In the genomic region with DNA sequence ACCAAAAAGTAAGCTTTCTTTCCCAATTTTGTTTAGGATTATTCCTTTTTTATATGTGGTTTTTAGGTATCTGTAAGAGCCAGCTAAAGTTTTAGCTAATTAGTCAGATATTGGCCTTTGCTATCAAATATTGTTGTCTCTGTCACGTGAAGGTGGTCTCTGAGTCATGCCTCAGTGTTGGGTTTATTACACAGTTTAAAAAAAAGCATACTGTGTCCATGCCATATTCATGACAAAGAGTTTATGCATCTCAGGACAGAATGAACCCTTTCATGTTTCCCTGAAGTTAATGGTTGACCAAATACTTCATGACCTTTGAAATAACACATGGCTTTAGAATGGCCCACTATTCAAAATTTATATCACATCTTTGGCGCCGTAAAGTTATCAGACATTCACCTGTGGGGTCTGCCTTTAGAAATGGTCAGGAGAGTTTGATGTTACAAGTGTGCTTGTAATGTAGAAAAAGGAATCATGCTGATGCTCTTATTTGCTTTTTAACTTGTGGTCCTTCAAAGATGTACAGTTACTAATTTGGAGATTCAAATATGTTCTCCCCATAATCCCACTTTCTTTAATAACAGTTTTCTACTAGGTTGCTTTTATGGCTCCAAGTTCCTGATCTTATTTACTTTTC, we compare ENCODE assay signal across 13 cellular contexts.
A peak's percentile ranks its signal among the peaks of the same experiment; 100 is the strongest.
DNase-seq lines count a peak whose midpoint lies in the region; ATAC-seq and TF ChIP-seq lines count a peak whose summit lies in the region.
"Had no signal": no experiment of that assay in that cellular context is flagged by ENCODE, and none has a peak within 500 bp of the region (broad histone marks: within the 10 kb centered on the region; RNA-seq: fewer than 3 reads in every experiment).

No MANE protein-coding gene starts in this region.

- H3K4me1 ChIP-seq in Karpas-422 (ENCODE audit: low read length): peaks cover 60% of the 10 kb centered on the region
- H3K4me1 ChIP-seq in sigmoid colon: peaks cover 0 to 10% (median 8%) of the 10 kb centered on the region in 4 donors

- POLR2A ChIA-PET in activated CD4-positive, alpha-beta T cell treated with anti-CD3 and anti-CD28 coated beads for 36 hours (lab: Charles Lee): no interaction called here

- H3K27me3 Mint-ChIP-seq in activated CD4-positive, alpha-beta T cell treated with anti-CD3 and anti-CD28 coated beads for 36 hours: no peaks in the 10 kb centered on the region

- ATAC-seq in left lobe of liver: peak; percentile 38
- ATAC-seq in activated CD4-positive, alpha-beta T cell treated with anti-CD3 and anti-CD28 coated beads for 36 hours: no peak
- no peak for ATAC-seq in GM19455 (IDR thresholded peaks at IDR 0.05; ENCODE audit: unreplicated experiment)

- no peaks in the 10 kb centered on the region for H3K9me3 Mint-ChIP-seq in activated CD4-positive, alpha-beta T cell treated with anti-CD3 and anti-CD28 coated beads for 36 hours (ENCODE audit: low read depth)

- DNase-seq in Karpas-422: no peak
- DNase-seq in cardiac fibroblast (ENCODE audit: low read depth in 2 of 2): peak; percentile 15 to 59
- no peak for DNase-seq in left lobe of liver (ENCODE audit: low spot score)
- DNase-seq in midbrain (lab: John Stamatoyannopoulos, UW): no peak
- no peak for DNase-seq in sigmoid colon
- DNase-seq in activated CD4-positive, alpha-beta T cell treated with anti-CD3 and anti-CD28 coated beads for 36 hours: no peak
- DNase-seq: ACHN, NCI-H1092, NCI-H345 had no signal

- no peak overlapping the region for H3K4me2 ChIP-seq in Karpas-422 (ENCODE audit: low read depth, low read length, poor library complexity, severe bottlenecking)

- TF ChIP-seq POLR2A in sigmoid colon (IDR thresholded peaks at IDR 0.05): no peak

- no peak for TF ChIP-seq EP300 in sigmoid colon (IDR thresholded peaks at IDR 0.05)

- CTCF ChIA-PET in activated CD4-positive, alpha-beta T cell treated with anti-CD3 and anti-CD28 coated beads for 36 hours (lab: Charles Lee): interaction anchor here (0.8 kb wide), 1 partner anchor 408 kb away, joined by 3 read pairs; no protein-coding TSS in a partner anchor

- H3K9me2 ChIP-seq in Karpas-422 (replicated peaks; ENCODE audit: insufficient read depth, low read length): no peaks in the 10 kb centered on the region

- H3K79me2 ChIP-seq in Karpas-422 (ENCODE audit: low read length): peaks cover 72% of the 10 kb centered on the region

- no peak overlapping the region for H3K9ac ChIP-seq in Karpas-422 (ENCODE audit: low read length)

- no peaks in the 10 kb centered on the region for H4K20me1 ChIP-seq in Karpas-422 (ENCODE audit: insufficient read depth, low read depth, low read length)

- no peak overlapping the region for H2AFZ ChIP-seq in Karpas-422 (ENCODE audit: low read length)

- WGBS in sigmoid colon, 2 donors: 18 to 56% methylated on average over 3 of the region's 3 CpGs

- H3K36me3 ChIP-seq in Karpas-422 (ENCODE audit: insufficient read depth, low read length) (peaks cover 20% of the 10 kb centered on the region), sigmoid colon (no peaks in the 10 kb centered on the region)

- peak overlapping the region; percentile 33; the same call in 1 of the 2 replicates for H3K27ac ChIP-seq in 22Rv1
- H3K27ac ChIP-seq in Karpas-422 (ENCODE audit: low read length): peak overlapping the region; percentile 0; the same call in 1 of the 2 replicates
- H3K27ac ChIP-seq in sigmoid colon: peak overlapping the region in 1 of 4 donors; percentile 20

- H3K9me3 ChIP-seq in Karpas-422 (ENCODE audit: low read length): no peaks in the 10 kb centered on the region
- H3K9me3 ChIP-seq in sigmoid colon: no peaks in the 10 kb centered on the region

- intact Hi-C loops in sigmoid colon (cut with DNase I): no loop called here
- intact Hi-C loops in activated CD4-positive, alpha-beta T cell treated with anti-CD3 and anti-CD28 coated beads for 36 hours (cut with DNase I, micrococcal nuclease): no loop called here

- no peaks in the 10 kb centered on the region for H3K36me3 Mint-ChIP-seq in activated CD4-positive, alpha-beta T cell treated with anti-CD3 and anti-CD28 coated beads for 36 hours (ENCODE audit: low read depth)

- no peaks in the 10 kb centered on the region for H3K4me1 Mint-ChIP-seq in activated CD4-positive, alpha-beta T cell treated with anti-CD3 and anti-CD28 coated beads for 36 hours

- H3K4me3 ChIP-seq in Karpas-422 (ENCODE audit: low read length) (no peak overlapping the region), cardiac fibroblast (replicated peaks in 1 of 2; ENCODE audit: low read depth in 2 of 2, low read length in 2 of 2) (no peak overlapping the region), sigmoid colon (no peak overlapping the region)
- H3K4me3 ChIP-seq: lung, skin epidermis had no signal

- no peak for TF ChIP-seq CTCF in 22Rv1 (IDR thresholded peaks at IDR 0.05)
- no peak for TF ChIP-seq CTCF in cardiac fibroblast (IDR thresholded peaks at IDR 0.05; ENCODE audit: low read depth, low read length)
- no peak for TF ChIP-seq CTCF in sigmoid colon (IDR thresholded peaks at IDR 0.05)

- H3K27ac Mint-ChIP-seq in activated CD4-positive, alpha-beta T cell treated with anti-CD3 and anti-CD28 coated beads for 36 hours: no peak overlapping the region

- H3K27me3 ChIP-seq in Karpas-422 (ENCODE audit: low read length): no peaks in the 10 kb centered on the region
- no peaks in the 10 kb centered on the region for H3K27me3 ChIP-seq in sigmoid colon

- H3K4me3 Mint-ChIP-seq in activated CD4-positive, alpha-beta T cell treated with anti-CD3 and anti-CD28 coated beads for 36 hours: no peak overlapping the region

Comparison
In these comparisons a context has a peak if more than half of its experiments do, and no peak if none do; other contexts are left out.
1. DNase-seq: peak in cardiac fibroblast (2 of 2); none in Karpas-422 (single experiment), left lobe of liver (single experiment), midbrain (single experiment), sigmoid colon (single experiment) and activated CD4-positive, alpha-beta T cell treated with anti-CD3 and anti-CD28 coated beads for 36 hours (single experiment).